1 cellular context compared by ENCODE assay signal in genomic region chr6:104949206-104949605, GRCh38.
TF ChIP-seq lines count a peak whose summit lies in the region.

No MANE protein-coding gene starts in this region.

TF ChIP-seq in H1, 55 proteins besides CTCF, POLR2A, EP300 and RAD21:
- no peak for TF ChIP-seq RFX5 (IDR thresholded peaks at IDR 0.05; ENCODE audit: borderline replicate concordance, low read depth, low read length)
- no peak for TF ChIP-seq TEAD4 (IDR thresholded peaks at IDR 0.05; ENCODE audit: low read depth, low read length)
- no peak for TF ChIP-seq CBX8 (IDR thresholded peaks at IDR 0.05; ENCODE audit: borderline replicate concordance, low read depth, low read length)
- TF ChIP-seq E2F6 (IDR thresholded peaks at IDR 0.05) = no peak
- TF ChIP-seq JUND (IDR thresholded peaks at IDR 0.05; ENCODE audit: low read length) = no peak
- no peak for TF ChIP-seq BRCA1 (IDR thresholded peaks at IDR 0.05; ENCODE audit: low read depth, low read length)
